Comparison of ENCODE assay signal across 8 cellular contexts in the genomic region with DNA sequence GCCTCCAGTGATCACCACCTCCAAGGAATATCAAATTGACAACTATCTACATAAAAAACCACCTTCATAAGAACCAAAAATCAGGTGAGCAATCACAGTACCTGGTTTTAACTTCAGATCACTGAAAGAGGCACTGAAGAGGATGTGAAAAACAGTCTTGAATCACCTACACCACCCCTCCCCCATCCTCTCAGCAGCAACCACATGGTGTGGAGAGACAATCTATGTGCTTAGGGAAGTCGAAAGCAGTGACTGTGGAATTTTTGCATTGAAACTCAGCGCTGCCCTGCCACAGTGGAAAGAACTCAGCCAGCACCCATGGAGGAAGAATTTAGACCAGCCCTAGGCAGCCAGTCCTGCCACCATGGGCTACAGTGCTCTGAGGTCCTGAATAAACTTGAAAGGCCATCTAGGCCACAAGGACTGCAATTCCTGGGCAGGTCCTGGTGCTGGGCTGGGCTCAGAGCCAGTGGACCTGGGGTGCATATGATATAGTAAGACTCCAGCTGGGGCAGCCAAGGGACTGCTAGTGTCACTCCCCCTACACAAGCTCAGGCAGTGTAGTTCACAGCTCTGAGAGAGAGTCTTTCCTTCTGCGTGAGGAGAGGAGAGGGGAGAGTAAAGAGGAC.
DNase-seq lines count a peak whose midpoint lies in the region; ATAC-seq and TF ChIP-seq lines count a peak whose summit lies in the region.

No MANE protein-coding gene starts in this region.

- H3K27ac Mint-ChIP-seq in activated CD4-positive, alpha-beta T cell treated with anti-CD3 and anti-CD28 coated beads, Interleukin-2, amount 10 ng/mL, durations not matched to agents 7 days and 5 days = peak overlapping the region; percentile 68
- H3K27ac Mint-ChIP-seq in activated naive CD4-positive, alpha-beta T cell treated with anti-CD3 and anti-CD28 coated beads, Interleukin-2, amount 50 U/mL, for 24 hours = peak overlapping the region; percentile 9

- 60% methylated on average over 3 of the region's 3 CpGs for WGBS in hepatocyte (ENCODE audit: low lambda C conversion rate, missing lambda C conversion rate)

- no peaks in the 10 kb centered on the region for H3K9me3 ChIP-seq in PC-3 (ENCODE audit: low read length)
- H3K9me3 ChIP-seq in hepatocyte (ENCODE audit: low read depth) = no peaks in the 10 kb centered on the region

- H3K27ac ChIP-seq in PC-3 (ENCODE audit: low read length) = no peak overlapping the region
- H3K27ac ChIP-seq in hepatocyte = no peak overlapping the region

- H3K27me3 ChIP-seq in PC-3 (ENCODE audit: low read length) (no peaks in the 10 kb centered on the region), hepatocyte (no peaks in the 10 kb centered on the region)

- H3K36me3 ChIP-seq in PC-3 (ENCODE audit: low read depth, low read length) (peaks cover 44% of the 10 kb centered on the region), hepatocyte (replicated peaks; ENCODE audit: insufficient read depth, low read depth) (no peaks in the 10 kb centered on the region)

- no peak overlapping the region for H3K9ac ChIP-seq in PC-3 (ENCODE audit: low read length)

- H2AFZ ChIP-seq in PC-3 (ENCODE audit: low read length) (no peak overlapping the region), hepatocyte (no peak overlapping the region)

- H3K79me2 ChIP-seq in PC-3 (ENCODE audit: low read length) = peaks cover 22% of the 10 kb centered on the region
- peaks cover 22% of the 10 kb centered on the region for H3K79me2 ChIP-seq in hepatocyte

- no peak overlapping the region for H3K4me3 Mint-ChIP-seq in activated CD4-positive, alpha-beta T cell treated with anti-CD3 and anti-CD28 coated beads, Interleukin-2, amount 10 ng/mL, durations not matched to agents 7 days and 5 days
- no peak overlapping the region for H3K4me3 Mint-ChIP-seq in activated naive CD4-positive, alpha-beta T cell treated with anti-CD3 and anti-CD28 coated beads, Interleukin-2, amount 50 U/mL, for 24 hours

- no peaks in the 10 kb centered on the region for H3K27me3 Mint-ChIP-seq in activated CD4-positive, alpha-beta T cell treated with anti-CD3 and anti-CD28 coated beads, Interleukin-2, amount 10 ng/mL, durations not matched to agents 7 days and 5 days
- no peaks in the 10 kb centered on the region for H3K27me3 Mint-ChIP-seq in activated naive CD4-positive, alpha-beta T cell treated with anti-CD3 and anti-CD28 coated beads, Interleukin-2, amount 50 U/mL, for 24 hours

- peak; percentile 32 for DNase-seq in activated CD4-positive, alpha-beta T cell treated with anti-CD3 and anti-CD28 coated beads, Interleukin-2, amount 10 ng/mL, durations not matched to agents 7 days and 5 days
- DNase-seq in activated CD4-positive, alpha-beta T cell treated with anti-CD3 and anti-CD28 coated beads for 4 hours = no peak
- peak in 2 of 3 donors; percentile 28 to 32 for DNase-seq in stimulated activated CD4-positive, alpha-beta T cell treated with anti-CD3 and anti-CD28 coated beads, TNF-alpha, amount 100 ng/mL, for 48 hours (ENCODE audit: low read depth in 3 of 3)
- DNase-seq in PC-3 (no peak), hepatocyte (ENCODE audit: low spot score) (no peak), NCI-H1694 treated with DMSO at 0.1 percent for 48 hours (lab: John Stamatoyannopoulos, UW) (no peak)

- intact Hi-C loops in PC-3 (cut with micrococcal nuclease) = no loop called here

- peaks cover 43% of the 10 kb centered on the region for H3K4me1 Mint-ChIP-seq in activated CD4-positive, alpha-beta T cell treated with anti-CD3 and anti-CD28 coated beads, Interleukin-2, amount 10 ng/mL, durations not matched to agents 7 days and 5 days
- H3K4me1 Mint-ChIP-seq in activated naive CD4-positive, alpha-beta T cell treated with anti-CD3 and anti-CD28 coated beads, Interleukin-2, amount 50 U/mL, for 24 hours = peaks cover 40% of the 10 kb centered on the region

- H3K4me2 ChIP-seq in PC-3 (ENCODE audit: low read length) (no peak overlapping the region), hepatocyte (no peak overlapping the region)

- CTCF ChIA-PET in activated CD4-positive, alpha-beta T cell treated with anti-CD3 and anti-CD28 coated beads, Interleukin-2, amount 10 ng/mL, durations not matched to agents 7 days and 5 days (lab: Charles Lee) = interaction anchor here (0.6 to 1.1 kb wide), 2 partner anchors 164 to 393 kb away, joined by 3 to 4 read pairs; no protein-coding TSS in a partner anchor
- CTCF ChIA-PET in PC-3 (lab: Charles Lee) = interaction anchor here (0.6 kb wide), 1 partner anchor 11 kb away, joined by 5 read pairs; no protein-coding TSS in a partner anchor

- ATAC-seq in HG03066 (IDR thresholded peaks at IDR 0.05; ENCODE audit: low read depth, unreplicated experiment) (peak; percentile 76), PC-3 (no peak)

- H3K9me2 ChIP-seq in PC-3 (replicated peaks; ENCODE audit: low read length) (no peaks in the 10 kb centered on the region), hepatocyte (replicated peaks; ENCODE audit: insufficient read depth) (no peaks in the 10 kb centered on the region)

- H4K20me1 ChIP-seq in PC-3 (ENCODE audit: low read length) (no peaks in the 10 kb centered on the region), hepatocyte (ENCODE audit: insufficient read depth, poor library complexity, severe bottlenecking) (no peaks in the 10 kb centered on the region)

- POLR2A ChIA-PET in activated CD4-positive, alpha-beta T cell treated with anti-CD3 and anti-CD28 coated beads, Interleukin-2, amount 10 ng/mL, durations not matched to agents 7 days and 5 days (lab: Charles Lee) = no interaction called here
- POLR2A ChIA-PET in PC-3 (lab: Charles Lee; ENCODE audit: unreplicated experiment) = no interaction called here

- H3K4me3 ChIP-seq in PC-3 (ENCODE audit: low read length) (no peak overlapping the region), hepatocyte (no peak overlapping the region)

- no peaks in the 10 kb centered on the region for H3K9me3 Mint-ChIP-seq in activated CD4-positive, alpha-beta T cell treated with anti-CD3 and anti-CD28 coated beads, Interleukin-2, amount 10 ng/mL, durations not matched to agents 7 days and 5 days
- no peaks in the 10 kb centered on the region for H3K9me3 Mint-ChIP-seq in activated naive CD4-positive, alpha-beta T cell treated with anti-CD3 and anti-CD28 coated beads, Interleukin-2, amount 50 U/mL, for 24 hours

- H3K4me1 ChIP-seq in PC-3 (ENCODE audit: insufficient read depth, low read length) (no peaks in the 10 kb centered on the region), hepatocyte (ENCODE audit: insufficient read depth) (no peaks in the 10 kb centered on the region)

- peaks cover 69% of the 10 kb centered on the region for H3K36me3 Mint-ChIP-seq in activated CD4-positive, alpha-beta T cell treated with anti-CD3 and anti-CD28 coated beads, Interleukin-2, amount 10 ng/mL, durations not matched to agents 7 days and 5 days (ENCODE audit: low read depth)
- H3K36me3 Mint-ChIP-seq in activated naive CD4-positive, alpha-beta T cell treated with anti-CD3 and anti-CD28 coated beads, Interleukin-2, amount 50 U/mL, for 24 hours = peaks cover 25% of the 10 kb centered on the region

- no peaks in the 10 kb centered on the region for H3F3A ChIP-seq in PC-3 (ENCODE audit: low read length, unreplicated experiment)

- BruUV-seq in PC-3 (replicated peaks; lab: Mats Ljungman, UMichigan) = no TSS peak

- TF ChIP-seq CTCF in PC-3 (conservative IDR thresholded peaks at IDR 0.05; ENCODE audit: low read depth, low read length) (no peak), hepatocyte (IDR thresholded peaks at IDR 0.05; ENCODE audit: poor library complexity) (no peak)

Comparison
In these comparisons a context has a peak if more than half of its experiments do, and no peak if none do; other contexts are left out.
1. DNase-seq: peak in activated CD4-positive, alpha-beta T cell treated with anti-CD3 and anti-CD28 coated beads, Interleukin-2, amount 10 ng/mL, durations not matched to agents 7 days and 5 days (single experiment) and stimulated activated CD4-positive, alpha-beta T cell treated with anti-CD3 and anti-CD28 coated beads, TNF-alpha, amount 100 ng/mL, for 48 hours (2 of 3); none in activated CD4-positive, alpha-beta T cell treated with anti-CD3 and anti-CD28 coated beads for 4 hours (0 of 2), PC-3 (single experiment), hepatocyte (single experiment) and NCI-H1694 treated with DMSO at 0.1 percent for 48 hours (single experiment).